22 cellular contexts compared by ENCODE assay signal in the genomic region with DNA sequence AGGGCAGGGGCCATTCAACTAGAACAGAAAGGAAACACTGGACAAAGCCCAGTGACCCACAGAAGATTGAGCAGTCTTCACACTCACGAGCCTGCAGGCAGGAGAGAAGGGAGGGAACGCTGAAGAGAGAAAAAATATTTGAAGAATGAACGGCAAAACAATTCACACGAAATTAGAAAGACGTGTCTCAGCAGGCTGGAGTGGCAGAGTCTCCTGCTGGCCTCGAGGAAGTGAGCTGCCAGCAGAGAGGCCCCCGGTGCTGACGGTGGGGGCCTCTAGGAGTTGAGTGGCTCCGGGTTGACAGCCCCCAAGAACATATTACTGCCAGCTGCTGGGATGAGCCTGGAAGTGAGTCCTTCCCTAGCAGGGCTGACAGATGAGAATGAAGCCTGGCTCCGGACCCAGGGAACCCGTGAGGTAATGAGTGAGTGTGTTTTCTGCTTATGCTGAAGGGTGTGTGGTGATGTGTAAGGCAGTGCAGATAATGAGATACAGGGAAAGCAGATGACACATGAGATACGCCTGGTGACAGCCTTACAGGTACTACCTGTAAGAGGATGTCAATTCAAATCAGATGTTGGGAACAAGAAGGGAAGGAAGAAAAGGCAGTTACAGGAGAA. TPM values are rescaled to one million over a fixed set of nuclear protein-coding genes. Genes with fewer than 3 reads are reported as not detected.
A peak's percentile ranks its signal among the peaks of the same experiment; 100 is the strongest.
DNase-seq lines count a peak whose midpoint lies in the region; ATAC-seq and TF ChIP-seq lines count a peak whose summit lies in the region.
"Had no signal": no experiment of that assay in that cellular context is flagged by ENCODE, and none has a peak within 500 bp of the region (broad histone marks: within the 10 kb centered on the region; RNA-seq: fewer than 3 reads in every experiment).

No MANE protein-coding gene starts in this region.

- intact Hi-C loops in left lung (cut with DNase I): no loop called here

- H3K4me3 ChIP-seq in SK-N-SH (ENCODE audit: low read depth in 2 of 2, low read length in 1 of 2) (no peak overlapping the region), RWPE2 (ENCODE audit: severe bottlenecking) (no peak overlapping the region), left lung (no peak overlapping the region), right atrium auricular region (no peak overlapping the region)
- H3K4me3 ChIP-seq: A549, ascending aorta had no signal

- H3K9ac ChIP-seq in SK-N-SH: no peak overlapping the region
- H3K9ac ChIP-seq: parathyroid adenoma had no signal

- TF ChIP-seq CTCF in SK-N-SH (IDR thresholded peaks at IDR 0.05): no peak
- TF ChIP-seq CTCF in RWPE2 (IDR thresholded peaks at IDR 0.05; ENCODE audit: poor library complexity, severe bottlenecking): no peak
- no peak for TF ChIP-seq CTCF in foreskin keratinocyte (conservative IDR thresholded peaks at IDR 0.05)
- TF ChIP-seq CTCF in left lung (IDR thresholded peaks at IDR 0.05): no peak
- TF ChIP-seq CTCF in right atrium auricular region (IDR thresholded peaks at IDR 0.05): no peak

- POLR2A ChIA-PET in SK-N-SH (lab: Yijun Ruan, JAX): no interaction called here

- CTCF ChIA-PET in SK-N-SH (lab: Yijun Ruan, JAX): no interaction called here

- no peak for ATAC-seq in SK-N-SH treated with all-trans-retinoic acid at 6 μM for 48 hours
- ATAC-seq in RWPE2 (ENCODE audit: low read depth): 0 out of 3 replicates have a peak, but pooled peaks have one; percentile 18
- peak; percentile 85 for ATAC-seq in foreskin keratinocyte
- ATAC-seq in HG02759 (IDR thresholded peaks at IDR 0.05; ENCODE audit: unreplicated experiment): no peak
- no peak for ATAC-seq in left lung
- ATAC-seq: A549; activated CD8-positive, alpha-beta memory T cell treated with anti-CD3 and anti-CD28 coated beads, Interleukin-2, amount 10 ng/mL, durations not matched to agents 7 days and 5 days; sciatic nerve had no signal

- 81% methylated on average over 11 of the region's 12 CpGs for WGBS in SK-N-SH (ENCODE audit: low lambda C conversion rate)

- H3K36me3 ChIP-seq in SK-N-SH (replicated peaks in 1 of 2; ENCODE audit: control insufficient read depth in 1 of 2, insufficient read depth in 2 of 2, low read length in 1 of 2) (peaks cover 0 to 36% of the 10 kb centered on the region in 2 experiments), RWPE2 (ENCODE audit: low read depth) (peaks cover 8% of the 10 kb centered on the region; the same call in 1 of the 2 replicates), left lung (peaks cover 0 to 78% of the 10 kb centered on the region in 2 donors), right atrium auricular region (peaks cover 52% of the 10 kb centered on the region)

- H3K4me2 ChIP-seq in SK-N-SH: no peak overlapping the region
- H3K4me2 ChIP-seq: A549 had no signal

- no peaks in the 10 kb centered on the region for H4K20me1 ChIP-seq in SK-N-SH (ENCODE audit: insufficient read depth)

- no peak overlapping the region for H2AFZ ChIP-seq in SK-N-SH (ENCODE audit: low read depth)
- H2AFZ ChIP-seq: parathyroid adenoma had no signal

- no peak for TF ChIP-seq RAD21 in SK-N-SH (IDR thresholded peaks at IDR 0.05; ENCODE audit: low read length)

- H3K4me1 ChIP-seq in SK-N-SH (ENCODE audit: control insufficient read depth in 1 of 2, insufficient read depth in 2 of 2, low read depth in 1 of 2, low read length in 1 of 2) (peaks cover 0 to 43% of the 10 kb centered on the region in 2 experiments; a peak in 2 of 4 replicates), RWPE2 (ENCODE audit: insufficient read depth, poor library complexity, severe bottlenecking) (no peaks in the 10 kb centered on the region), foreskin keratinocyte (peaks cover 3% of the 10 kb centered on the region), left lung (no peaks in the 10 kb centered on the region), right atrium auricular region (no peaks in the 10 kb centered on the region)
- H3K4me1 ChIP-seq: A549, ascending aorta, parathyroid adenoma had no signal

- H3K27ac ChIP-seq in SK-N-SH (ENCODE audit: low read depth in 2 of 2, low read length in 1 of 2) (peak overlapping the region in 1 of 2 experiments; percentile 99; a peak in 2 of 4 replicates), RWPE2 (ENCODE audit: poor library complexity, severe bottlenecking) (no peak overlapping the region), foreskin keratinocyte (no peak overlapping the region), left lung (no peak overlapping the region), right atrium auricular region (no peak overlapping the region)
- H3K27ac ChIP-seq: A549, ascending aorta, parathyroid adenoma had no signal

- H3K9me2 ChIP-seq in SK-N-SH: no peaks in the 10 kb centered on the region

- no peaks in the 10 kb centered on the region for H3K79me2 ChIP-seq in SK-N-SH (ENCODE audit: insufficient read depth)
- H3K79me2 ChIP-seq: parathyroid adenoma had no signal

- TF ChIP-seq EP300 in SK-N-SH (IDR thresholded peaks at IDR 0.05; ENCODE audit: borderline replicate concordance in 1 of 2, low read depth in 1 of 2, low read length in 1 of 2): no peak

- H3K27me3 ChIP-seq in SK-N-SH (ENCODE audit: insufficient read depth) (no peaks in the 10 kb centered on the region), RWPE2 (ENCODE audit: insufficient read depth, poor library complexity, severe bottlenecking) (no peaks in the 10 kb centered on the region), foreskin keratinocyte (no peaks in the 10 kb centered on the region), left lung (no peaks in the 10 kb centered on the region), right atrium auricular region (no peaks in the 10 kb centered on the region)
- H3K27me3 ChIP-seq: ascending aorta had no signal

- no peaks in the 10 kb centered on the region for H3K9me3 ChIP-seq in SK-N-SH
- no peaks in the 10 kb centered on the region for H3K9me3 ChIP-seq in RWPE2 (ENCODE audit: severe bottlenecking)
- H3K9me3 ChIP-seq in left lung: no peaks in the 10 kb centered on the region
- H3K9me3 ChIP-seq in right atrium auricular region: no peaks in the 10 kb centered on the region
- H3K9me3 ChIP-seq: A549, ascending aorta had no signal

- DNase-seq in SK-N-SH (no peak), RWPE2 (ENCODE audit: low spot score) (no peak), foreskin keratinocyte (peak; percentile 47 to 67), retina (peak; percentile 56), left lung (no peak), right atrium auricular region (ENCODE audit: low spot score) (no peak)
- DNase-seq: activated CD4-positive, alpha-beta T cell treated with anti-CD3 and anti-CD28 coated beads for 4 hours; activated CD8-positive, alpha-beta memory T cell treated with anti-CD3 and anti-CD28 coated beads, Interleukin-2, amount 10 ng/mL, durations not matched to agents 7 days and 5 days; activated naive CD4-positive, alpha-beta T cell treated with anti-CD3 and anti-CD28 coated beads, Interleukin-2, amount 50 U/mL, for 16 hours; kidney glomerular epithelial cell; NCI-H1092; NCI-H748 treated with DMSO at 0.1 percent for 48 hours; SHP77 treated with DMSO at 0.1 percent for 48 hours; stimulated activated CD4-positive, alpha-beta T cell treated with anti-CD3 and anti-CD28 coated beads, Interleukin-15, amount 100 ng/mL, for 24 hours had no signal

- no peaks in the 10 kb centered on the region for H3F3A ChIP-seq in SK-N-SH (replicated peaks; ENCODE audit: insufficient read depth)

TF ChIP-seq in SK-N-SH, 30 proteins besides CTCF, POLR2A, EP300 and RAD21:
- TF ChIP-seq GATA2 (CRISPR knock-in tag; IDR thresholded peaks at IDR 0.05): peak; percentile 12; the same call in 1 of the 2 replicates
- TF ChIP-seq NRF1 (IDR thresholded peaks at IDR 0.05; ENCODE audit: low read depth, low read length): no peak

RNA-seq across cellular contexts. Expression of gene LRRC47, which starts 23.4 kb away (rescaled TPM):
- 26.9 and 34.6 TPM in 2 replicates for polyA plus RNA-seq in SK-N-SH (2012; rRNA removed)
- polyA plus RNA-seq in SK-N-SH (2012; cell fraction: cytosol; rRNA removed): 25.0 and 31.4 TPM in 2 replicates
- 52.1 and 53.1 TPM in 2 replicates for polyA plus RNA-seq in SK-N-SH (2012; cell fraction: nucleus; rRNA removed)
- total RNA-seq in foreskin keratinocyte: 30.5 and 33.2 TPM in 2 replicates
- polyA plus RNA-seq in foreskin keratinocyte: 29.3 and 31.8 TPM in 2 replicates
- 10 to 100 TPM; 34.2 to 36.6 TPM for total RNA-seq in left lung
- 10 to 100 TPM; 31.7 to 33.6 TPM for total RNA-seq in right atrium auricular region

RNA-seq across cellular contexts. Expression of gene CEP104, which starts 37.3 kb away (rescaled TPM):
- polyA plus RNA-seq in SK-N-SH (2012; rRNA removed): 19.2 and 22.7 TPM in 2 replicates
- 19.8 and 23.1 TPM in 2 replicates for polyA plus RNA-seq in SK-N-SH (2012; cell fraction: cytosol; rRNA removed)
- 31.2 and 32.1 TPM in 2 replicates for polyA plus RNA-seq in SK-N-SH (2012; cell fraction: nucleus; rRNA removed)
- total RNA-seq in foreskin keratinocyte: 24.3 and 25.0 TPM in 2 replicates
- 16.5 and 17.7 TPM in 2 replicates for polyA plus RNA-seq in foreskin keratinocyte
- total RNA-seq in left lung: 10 to 100 TPM; 44.8 to 49.5 TPM
- total RNA-seq in right atrium auricular region: 10 to 100 TPM; 21.7 to 25.9 TPM

RNA-seq across cellular contexts. Expression of gene DFFB, which starts 37.5 kb away (rescaled TPM):
- 8.2 and 8.9 TPM in 2 replicates for polyA plus RNA-seq in SK-N-SH (2012; rRNA removed)
- polyA plus RNA-seq in SK-N-SH (2012; cell fraction: cytosol; rRNA removed): 6.0 and 8.2 TPM in 2 replicates
- polyA plus RNA-seq in SK-N-SH (2012; cell fraction: nucleus; rRNA removed): 20.7 and 20.8 TPM in 2 replicates
- total RNA-seq in foreskin keratinocyte: 4.7 and 5.9 TPM in 2 replicates
- polyA plus RNA-seq in foreskin keratinocyte: 3.9 and 4.3 TPM in 2 replicates
- total RNA-seq in left lung: 1 to 10 TPM; 5.4 to 8.9 TPM
- 1 to 10 TPM; 3.2 to 5.3 TPM for total RNA-seq in right atrium auricular region

RNA-seq across cellular contexts. Expression of gene SMIM1, which starts 47.2 kb away (rescaled TPM):
- polyA plus RNA-seq in SK-N-SH (2012; rRNA removed): 5.9 and 6.1 TPM in 2 replicates
- polyA plus RNA-seq in SK-N-SH (2012; cell fraction: cytosol; rRNA removed): 3.7 and 5.5 TPM in 2 replicates
- polyA plus RNA-seq in SK-N-SH (2012; cell fraction: nucleus; rRNA removed): 2.6 and 4.2 TPM in 2 replicates
- 4.6 and 5.3 TPM in 2 replicates for total RNA-seq in foreskin keratinocyte
- polyA plus RNA-seq in foreskin keratinocyte: 5.8 and 6.8 TPM in 2 replicates
- total RNA-seq in left lung: 1 to 10 TPM; 6.5 TPM
- total RNA-seq in right atrium auricular region: 10 to 100 TPM; 40.4 to 54.6 TPM
- total RNA-seq: activated CD8-positive, alpha-beta memory T cell treated with anti-CD3 and anti-CD28 coated beads, Interleukin-2, amount 10 ng/mL, durations not matched to agents 7 days and 5 days; ascending aorta; Daoy; myocyte had no signal

Comparison
In these comparisons a context has a peak if more than half of its experiments do, and no peak if none do; other contexts are left out.
1. DNase-seq: peak in foreskin keratinocyte (2 of 2) and retina (single experiment); none in SK-N-SH (single experiment), RWPE2 (single experiment), left lung (0 of 2) and right atrium auricular region (single experiment).
2. ATAC-seq: peak in RWPE2 (single experiment) and foreskin keratinocyte (single experiment); none in SK-N-SH treated with all-trans-retinoic acid at 6 μM for 48 hours (single experiment), HG02759 (single experiment) and left lung (single experiment).